In genomic region chr1:218752126-218752525, GRCh38 we compare ENCODE assay signal across 29 cellular contexts.
"Had no signal": no experiment of that assay in that cellular context is flagged by ENCODE, and none has a peak within 500 bp of the region (broad histone marks: within the 10 kb centered on the region; RNA-seq: fewer than 3 reads in every experiment).

No MANE protein-coding gene starts in this region.

- H3K36me3 ChIP-seq: brain microvascular endothelial cell, SJCRH30 had no signal

- H3K27ac Mint-ChIP-seq: activated CD4-positive, alpha-beta T cell treated with anti-CD3 and anti-CD28 coated beads, Interleukin-2, amount 10 ng/mL, durations not matched to agents 24 days and 14 days; activated CD8-positive, alpha-beta T cell treated with anti-CD3 and anti-CD28 coated beads for 36 hours; activated naive CD8-positive, alpha-beta T cell treated with anti-CD3 and anti-CD28 coated beads for 36 hours; activated T-cell treated with anti-CD3 and anti-CD28 coated beads, Interleukin-2, amount 50 U/mL, for 72 hours; activated T-helper 17 cell treated with anti-CD3 and anti-CD28 coated beads, Interleukin-2, amount 50 U/mL, for 72 hours; T-helper 2 cell treated with Interferon-gamma antibody and Interleukin-4, amounts not matched to agents 5 μg/mL and 100 μg/mL, for 36 hours had no signal

- H3K36me3 Mint-ChIP-seq: activated naive CD8-positive, alpha-beta T cell treated with anti-CD3 and anti-CD28 coated beads for 36 hours had no signal

- DNase-seq: activated CD4-positive, alpha-beta T cell treated with anti-CD3 and anti-CD28 coated beads, Interleukin-2, amount 10 ng/mL, durations not matched to agents 24 days and 14 days; activated CD4-positive, alpha-beta T cell treated with anti-CD3 and anti-CD28 coated beads, Interleukin-2, amount 50 U/mL, for 4 hours; activated CD8-positive, alpha-beta T cell treated with anti-CD3 and anti-CD28 coated beads for 36 hours; activated effector memory CD4-positive, alpha-beta T cell treated with anti-CD3 and anti-CD28 coated beads, Interleukin-2, amount 50 U/mL, for 16 hours; activated naive CD4-positive, alpha-beta T cell; activated naive CD4-positive, alpha-beta T cell treated with anti-CD3 and anti-CD28 coated beads, Interleukin-2, amount 50 U/mL, for 16 hours; activated naive CD8-positive, alpha-beta T cell treated with anti-CD3 and anti-CD28 coated beads for 36 hours; activated T-cell treated with anti-CD3 and anti-CD28 coated beads, Interleukin-2, amount 50 U/mL, for 1 hour; activated T-cell treated with anti-CD3 and anti-CD28 coated beads, Interleukin-2, amount 50 U/mL, for 72 hours; amniotic stem cell; aorta; brain microvascular endothelial cell; NCI-H1092 treated with DMSO at 0.1 percent for 48 hours; NCI-H1436 treated with DMSO at 0.1 percent for 48 hours; NCI-H1694 treated with DMSO at 0.1 percent for 48 hours; NCI-H2029; NCI-H2227 treated with DMSO at 0.1 percent for 48 hours; NCI-H446; NCI-H510A treated with DMSO at 0.1 percent for 48 hours; NCI-H526 treated with DMSO at 0.1 percent for 48 hours; PC-9; SHP77; SJCRH30 had no signal

- H3K27ac ChIP-seq: brain microvascular endothelial cell, KMS-11, PC-9, RWPE1, SJCRH30, SK-N-MC had no signal

- H3K4me1 Mint-ChIP-seq: activated CD4-positive, alpha-beta T cell treated with anti-CD3 and anti-CD28 coated beads, Interleukin-2, amount 10 ng/mL, durations not matched to agents 24 days and 14 days; activated naive CD8-positive, alpha-beta T cell treated with anti-CD3 and anti-CD28 coated beads for 36 hours; activated T-helper 17 cell treated with anti-CD3 and anti-CD28 coated beads, Interleukin-2, amount 50 U/mL, for 72 hours; central memory CD8-positive, alpha-beta T cell had no signal

- H2AFZ ChIP-seq: PC-9 had no signal

- ATAC-seq: activated CD8-positive, alpha-beta T cell treated with anti-CD3 and anti-CD28 coated beads for 36 hours; activated T-cell treated with anti-CD3 and anti-CD28 coated beads, Interleukin-2, amount 50 U/mL, for 72 hours; activated T-helper 17 cell treated with anti-CD3 and anti-CD28 coated beads, Interleukin-2, amount 50 U/mL, for 72 hours had no signal

- H3K9ac ChIP-seq: KMS-11 had no signal

- H3K9me3 Mint-ChIP-seq: activated CD4-positive, alpha-beta T cell treated with anti-CD3 and anti-CD28 coated beads, Interleukin-2, amount 10 ng/mL, durations not matched to agents 24 days and 14 days; activated CD8-positive, alpha-beta T cell treated with anti-CD3 and anti-CD28 coated beads for 36 hours had no signal

- H3K27me3 Mint-ChIP-seq: activated CD4-positive, alpha-beta T cell treated with anti-CD3 and anti-CD28 coated beads, Interleukin-2, amount 10 ng/mL, durations not matched to agents 24 days and 14 days; activated CD8-positive, alpha-beta T cell treated with anti-CD3 and anti-CD28 coated beads for 36 hours; activated naive CD8-positive, alpha-beta T cell treated with anti-CD3 and anti-CD28 coated beads for 36 hours; activated T-helper 17 cell treated with anti-CD3 and anti-CD28 coated beads, Interleukin-2, amount 50 U/mL, for 72 hours; central memory CD8-positive, alpha-beta T cell had no signal

- H3K4me1 ChIP-seq: SJCRH30 had no signal

- H3K4me2 ChIP-seq: KMS-11, PC-9 had no signal

- H3K27me3 ChIP-seq: brain microvascular endothelial cell, SJCRH30 had no signal

- H3K4me3 Mint-ChIP-seq: activated CD4-positive, alpha-beta T cell treated with anti-CD3 and anti-CD28 coated beads, Interleukin-2, amount 10 ng/mL, durations not matched to agents 24 days and 14 days; activated CD8-positive, alpha-beta T cell treated with anti-CD3 and anti-CD28 coated beads for 36 hours; activated naive CD8-positive, alpha-beta T cell treated with anti-CD3 and anti-CD28 coated beads for 36 hours; activated T-cell treated with anti-CD3 and anti-CD28 coated beads, Interleukin-2, amount 50 U/mL, for 72 hours; activated T-helper 17 cell treated with anti-CD3 and anti-CD28 coated beads, Interleukin-2, amount 50 U/mL, for 72 hours; central memory CD8-positive, alpha-beta T cell; T-helper 2 cell treated with Interferon-gamma antibody and Interleukin-4, amounts not matched to agents 5 μg/mL and 100 μg/mL, for 36 hours had no signal

- H3K4me3 ChIP-seq: PC-9, SJCRH30, SK-N-MC had no signal
